Comparison of ENCODE assay signal across 2 cellular contexts in the genomic region with DNA sequence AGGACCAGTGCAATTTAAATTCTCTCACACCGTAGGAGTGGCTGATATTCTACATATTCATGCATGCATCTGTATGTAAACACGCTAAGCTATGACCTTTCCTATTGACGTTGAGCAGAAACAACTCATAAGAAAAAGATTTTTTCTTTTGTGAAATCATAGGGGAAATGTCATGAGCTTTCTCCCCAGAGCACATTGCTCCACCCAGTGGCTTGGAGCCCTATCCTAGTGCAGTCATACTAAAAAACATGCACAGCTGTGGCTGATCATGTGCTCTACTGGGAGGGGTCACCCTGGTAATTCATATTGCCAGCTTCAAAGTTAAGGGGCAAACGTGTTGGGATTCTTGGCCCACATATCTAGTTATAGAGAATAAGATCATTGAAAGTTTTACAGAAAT.
TF ChIP-seq lines count a peak whose summit lies in the region.

No MANE protein-coding gene starts in this region.

TF ChIP-seq in IMR-90, 13 proteins besides CTCF, POLR2A, EP300 and RAD21:
- TF ChIP-seq FOS (IDR thresholded peaks at IDR 0.05; ENCODE audit: low read depth, low read length) = no peak
- TF ChIP-seq, protein P1, sequence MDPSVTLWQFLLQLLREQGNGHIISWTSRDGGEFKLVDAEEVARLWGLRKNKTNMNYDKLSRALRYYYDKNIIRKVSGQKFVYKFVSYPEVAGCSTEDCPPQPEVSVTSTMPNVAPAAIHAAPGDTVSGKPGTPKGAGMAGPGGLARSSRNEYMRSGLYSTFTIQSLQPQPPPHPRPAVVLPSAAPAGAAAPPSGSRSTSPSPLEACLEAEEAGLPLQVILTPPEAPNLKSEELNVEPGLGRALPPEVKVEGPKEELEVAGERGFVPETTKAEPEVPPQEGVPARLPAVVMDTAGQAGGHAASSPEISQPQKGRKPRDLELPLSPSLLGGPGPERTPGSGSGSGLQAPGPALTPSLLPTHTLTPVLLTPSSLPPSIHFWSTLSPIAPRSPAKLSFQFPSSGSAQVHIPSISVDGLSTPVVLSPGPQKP (IDR thresholded peaks at IDR 0.05; ENCODE audit: borderline replicate concordance, low read depth, low read length) = no peak
- no peak for TF ChIP-seq MAZ (IDR thresholded peaks at IDR 0.05; ENCODE audit: borderline replicate concordance, low read depth, low read length)
- no peak for TF ChIP-seq SMC3 (IDR thresholded peaks at IDR 0.05; ENCODE audit: low read depth, low read length)
- TF ChIP-seq RCOR1 (IDR thresholded peaks at IDR 0.05; ENCODE audit: insufficient replicate concordance, low read length) = no peak
- TF ChIP-seq RFX5 (IDR thresholded peaks at IDR 0.05; ENCODE audit: low read depth, low read length) = no peak
- TF ChIP-seq, protein P2, sequence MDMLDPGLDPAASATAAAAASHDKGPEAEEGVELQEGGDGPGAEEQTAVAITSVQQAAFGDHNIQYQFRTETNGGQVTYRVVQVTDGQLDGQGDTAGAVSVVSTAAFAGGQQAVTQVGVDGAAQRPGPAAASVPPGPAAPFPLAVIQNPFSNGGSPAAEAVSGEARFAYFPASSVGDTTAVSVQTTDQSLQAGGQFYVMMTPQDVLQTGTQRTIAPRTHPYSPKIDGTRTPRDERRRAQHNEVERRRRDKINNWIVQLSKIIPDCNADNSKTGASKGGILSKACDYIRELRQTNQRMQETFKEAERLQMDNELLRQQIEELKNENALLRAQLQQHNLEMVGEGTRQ (IDR thresholded peaks at IDR 0.05; ENCODE audit: low read depth, low read length) = peak; percentile 46
- no peak for TF ChIP-seq BHLHE40 (IDR thresholded peaks at IDR 0.05; ENCODE audit: low read depth, low read length)
- TF ChIP-seq NFE2L2 (IDR thresholded peaks at IDR 0.05; ENCODE audit: low read depth, low read length) = no peak
- no peak for TF ChIP-seq MAFK (IDR thresholded peaks at IDR 0.05; ENCODE audit: low read depth, low read length)
- no peak for TF ChIP-seq CHD1 (IDR thresholded peaks at IDR 0.05; ENCODE audit: low read depth, low read length)
- TF ChIP-seq CEBPB (IDR thresholded peaks at IDR 0.05; ENCODE audit: low read depth, low read length) = peak; percentile 23; the same call in 1 of the 2 replicates

TF ChIP-seq in SK-N-SH, 30 proteins besides CTCF, POLR2A, EP300 and RAD21:
- no peak for TF ChIP-seq RCOR1 (IDR thresholded peaks at IDR 0.05; ENCODE audit: low read length)
- TF ChIP-seq, protein P3, sequence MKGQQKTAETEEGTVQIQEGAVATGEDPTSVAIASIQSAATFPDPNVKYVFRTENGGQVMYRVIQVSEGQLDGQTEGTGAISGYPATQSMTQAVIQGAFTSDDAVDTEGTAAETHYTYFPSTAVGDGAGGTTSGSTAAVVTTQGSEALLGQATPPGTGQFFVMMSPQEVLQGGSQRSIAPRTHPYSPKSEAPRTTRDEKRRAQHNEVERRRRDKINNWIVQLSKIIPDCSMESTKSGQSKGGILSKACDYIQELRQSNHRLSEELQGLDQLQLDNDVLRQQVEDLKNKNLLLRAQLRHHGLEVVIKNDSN (IDR thresholded peaks at IDR 0.05; ENCODE audit: borderline replicate concordance, low read depth) = no peak; the same call in 1 of the 2 replicates
- no peak for TF ChIP-seq TEAD4 (IDR thresholded peaks at IDR 0.05; ENCODE audit: borderline replicate concordance, insufficient read depth)
- no peak for TF ChIP-seq RFX5 (IDR thresholded peaks at IDR 0.05; ENCODE audit: low read length)
- TF ChIP-seq EZH2phosphoT487 (IDR thresholded peaks at IDR 0.05; ENCODE audit: borderline replicate concordance, low read depth) = no peak
- TF ChIP-seq, protein P2 (IDR thresholded peaks at IDR 0.05; ENCODE audit: borderline replicate concordance, low read depth, low read length) = no peak
- TF ChIP-seq, protein P4, sequence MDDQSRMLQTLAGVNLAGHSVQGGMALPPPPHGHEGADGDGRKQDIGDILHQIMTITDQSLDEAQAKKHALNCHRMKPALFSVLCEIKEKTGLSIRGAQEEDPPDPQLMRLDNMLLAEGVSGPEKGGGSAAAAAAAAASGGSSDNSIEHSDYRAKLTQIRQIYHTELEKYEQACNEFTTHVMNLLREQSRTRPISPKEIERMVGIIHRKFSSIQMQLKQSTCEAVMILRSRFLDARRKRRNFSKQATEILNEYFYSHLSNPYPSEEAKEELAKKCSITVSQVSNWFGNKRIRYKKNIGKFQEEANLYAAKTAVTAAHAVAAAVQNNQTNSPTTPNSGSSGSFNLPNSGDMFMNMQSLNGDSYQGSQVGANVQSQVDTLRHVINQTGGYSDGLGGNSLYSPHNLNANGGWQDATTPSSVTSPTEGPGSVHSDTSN (IDR thresholded peaks at IDR 0.05) = no peak
- no peak for TF ChIP-seq JUND (IDR thresholded peaks at IDR 0.05)
- no peak for TF ChIP-seq SIN3A (IDR thresholded peaks at IDR 0.05; ENCODE audit: borderline replicate concordance, low read depth, low read length)
- TF ChIP-seq POLR2AphosphoS5 (IDR thresholded peaks at IDR 0.05; ENCODE audit: low read depth, low read length) = no peak
- TF ChIP-seq FOXJ3 (CRISPR knock-in tag; IDR thresholded peaks at IDR 0.05) = no peak
- TF ChIP-seq, protein P5, sequence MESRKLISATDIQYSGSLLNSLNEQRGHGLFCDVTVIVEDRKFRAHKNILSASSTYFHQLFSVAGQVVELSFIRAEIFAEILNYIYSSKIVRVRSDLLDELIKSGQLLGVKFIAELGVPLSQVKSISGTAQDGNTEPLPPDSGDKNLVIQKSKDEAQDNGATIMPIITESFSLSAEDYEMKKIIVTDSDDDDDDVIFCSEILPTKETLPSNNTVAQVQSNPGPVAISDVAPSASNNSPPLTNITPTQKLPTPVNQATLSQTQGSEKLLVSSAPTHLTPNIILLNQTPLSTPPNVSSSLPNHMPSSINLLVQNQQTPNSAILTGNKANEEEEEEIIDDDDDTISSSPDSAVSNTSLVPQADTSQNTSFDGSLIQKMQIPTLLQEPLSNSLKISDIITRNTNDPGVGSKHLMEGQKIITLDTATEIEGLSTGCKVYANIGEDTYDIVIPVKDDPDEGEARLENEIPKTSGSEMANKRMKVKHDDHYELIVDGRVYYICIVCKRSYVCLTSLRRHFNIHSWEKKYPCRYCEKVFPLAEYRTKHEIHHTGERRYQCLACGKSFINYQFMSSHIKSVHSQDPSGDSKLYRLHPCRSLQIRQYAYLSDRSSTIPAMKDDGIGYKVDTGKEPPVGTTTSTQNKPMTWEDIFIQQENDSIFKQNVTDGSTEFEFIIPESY (IDR thresholded peaks at IDR 0.05; ENCODE audit: borderline replicate concordance, low read depth) = no peak
- TF ChIP-seq TAF1 (IDR thresholded peaks at IDR 0.05; ENCODE audit: borderline replicate concordance, low read depth, low read length) = no peak
